Comparison of ENCODE assay signal across 2 cellular contexts in genomic region chr10:62916157-62916603, GRCh38.
A peak's percentile ranks its signal among the peaks of the same experiment; 100 is the strongest.
TF ChIP-seq lines count a peak whose summit lies in the region.

No MANE protein-coding gene starts in this region.

TF ChIP-seq in IMR-90, 13 proteins besides CTCF, POLR2A, EP300 and RAD21:
- TF ChIP-seq CEBPB (IDR thresholded peaks at IDR 0.05; ENCODE audit: low read depth, low read length) (peak; percentile 74), RFX5 (IDR thresholded peaks at IDR 0.05; ENCODE audit: low read depth, low read length) (no peak)

TF ChIP-seq in GM23338, 12 proteins besides CTCF, POLR2A, EP300 and RAD21:
- TF ChIP-seq NANOG (IDR thresholded peaks at IDR 0.05; ENCODE audit: borderline replicate concordance) = no peak
- no peak for TF ChIP-seq EZH2 (IDR thresholded peaks at IDR 0.05; ENCODE audit: low read depth, unreplicated experiment)
- TF ChIP-seq, protein P1, sequence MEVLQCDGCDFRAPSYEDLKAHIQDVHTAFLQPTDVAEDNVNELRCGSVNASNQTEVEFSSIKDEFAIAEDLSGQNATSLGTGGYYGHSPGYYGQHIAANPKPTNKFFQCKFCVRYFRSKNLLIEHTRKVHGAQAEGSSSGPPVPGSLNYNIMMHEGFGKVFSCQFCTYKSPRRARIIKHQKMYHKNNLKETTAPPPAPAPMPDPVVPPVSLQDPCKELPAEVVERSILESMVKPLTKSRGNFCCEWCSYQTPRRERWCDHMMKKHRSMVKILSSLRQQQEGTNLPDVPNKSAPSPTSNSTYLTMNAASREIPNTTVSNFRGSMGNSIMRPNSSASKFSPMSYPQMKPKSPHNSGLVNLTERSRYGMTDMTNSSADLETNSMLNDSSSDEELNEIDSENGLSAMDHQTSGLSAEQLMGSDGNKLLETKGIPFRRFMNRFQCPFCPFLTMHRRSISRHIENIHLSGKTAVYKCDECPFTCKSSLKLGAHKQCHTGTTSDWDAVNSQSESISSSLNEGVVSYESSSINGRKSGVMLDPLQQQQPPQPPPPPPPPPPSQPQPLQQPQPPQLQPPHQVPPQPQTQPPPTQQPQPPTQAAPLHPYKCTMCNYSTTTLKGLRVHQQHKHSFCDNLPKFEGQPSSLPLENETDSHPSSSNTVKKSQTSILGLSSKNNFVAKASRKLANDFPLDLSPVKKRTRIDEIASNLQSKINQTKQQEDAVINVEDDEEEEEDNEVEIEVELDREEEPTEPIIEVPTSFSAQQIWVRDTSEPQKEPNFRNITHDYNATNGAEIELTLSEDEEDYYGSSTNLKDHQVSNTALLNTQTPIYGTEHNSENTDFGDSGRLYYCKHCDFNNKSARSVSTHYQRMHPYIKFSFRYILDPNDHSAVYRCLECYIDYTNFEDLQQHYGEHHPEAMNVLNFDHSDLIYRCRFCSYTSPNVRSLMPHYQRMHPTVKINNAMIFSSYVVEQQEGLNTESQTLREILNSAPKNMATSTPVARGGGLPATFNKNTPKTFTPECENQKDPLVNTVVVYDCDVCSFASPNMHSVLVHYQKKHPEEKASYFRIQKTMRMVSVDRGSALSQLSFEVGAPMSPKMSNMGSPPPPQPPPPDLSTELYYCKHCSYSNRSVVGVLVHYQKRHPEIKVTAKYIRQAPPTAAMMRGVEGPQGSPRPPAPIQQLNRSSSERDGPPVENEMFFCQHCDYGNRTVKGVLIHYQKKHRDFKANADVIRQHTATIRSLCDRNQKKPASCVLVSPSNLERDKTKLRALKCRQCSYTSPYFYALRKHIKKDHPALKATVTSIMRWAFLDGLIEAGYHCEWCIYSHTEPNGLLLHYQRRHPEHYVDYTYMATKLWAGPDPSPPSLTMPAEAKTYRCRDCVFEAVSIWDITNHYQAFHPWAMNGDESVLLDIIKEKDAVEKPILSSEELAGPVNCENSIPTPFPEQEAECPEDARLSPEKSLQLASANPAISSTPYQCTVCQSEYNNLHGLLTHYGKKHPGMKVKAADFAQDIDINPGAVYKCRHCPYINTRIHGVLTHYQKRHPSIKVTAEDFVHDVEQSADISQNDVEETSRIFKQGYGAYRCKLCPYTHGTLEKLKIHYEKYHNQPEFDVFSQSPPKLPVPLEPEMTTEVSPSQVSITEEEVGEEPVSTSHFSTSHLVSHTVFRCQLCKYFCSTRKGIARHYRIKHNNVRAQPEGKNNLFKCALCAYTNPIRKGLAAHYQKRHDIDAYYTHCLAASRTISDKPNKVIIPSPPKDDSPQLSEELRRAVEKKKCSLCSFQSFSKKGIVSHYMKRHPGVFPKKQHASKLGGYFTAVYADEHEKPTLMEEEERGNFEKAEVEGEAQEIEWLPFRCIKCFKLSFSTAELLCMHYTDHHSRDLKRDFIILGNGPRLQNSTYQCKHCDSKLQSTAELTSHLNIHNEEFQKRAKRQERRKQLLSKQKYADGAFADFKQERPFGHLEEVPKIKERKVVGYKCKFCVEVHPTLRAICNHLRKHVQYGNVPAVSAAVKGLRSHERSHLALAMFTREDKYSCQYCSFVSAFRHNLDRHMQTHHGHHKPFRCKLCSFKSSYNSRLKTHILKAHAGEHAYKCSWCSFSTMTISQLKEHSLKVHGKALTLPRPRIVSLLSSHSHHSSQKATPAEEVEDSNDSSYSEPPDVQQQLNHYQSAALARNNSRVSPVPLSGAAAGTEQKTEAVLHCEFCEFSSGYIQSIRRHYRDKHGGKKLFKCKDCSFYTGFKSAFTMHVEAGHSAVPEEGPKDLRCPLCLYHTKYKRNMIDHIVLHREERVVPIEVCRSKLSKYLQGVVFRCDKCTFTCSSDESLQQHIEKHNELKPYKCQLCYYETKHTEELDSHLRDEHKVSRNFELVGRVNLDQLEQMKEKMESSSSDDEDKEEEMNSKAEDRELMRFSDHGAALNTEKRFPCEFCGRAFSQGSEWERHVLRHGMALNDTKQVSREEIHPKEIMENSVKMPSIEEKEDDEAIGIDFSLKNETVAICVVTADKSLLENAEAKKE (CRISPR knock-in tag; IDR thresholded peaks at IDR 0.05) = no peak
- TF ChIP-seq STAT1 (IDR thresholded peaks at IDR 0.05; ENCODE audit: unreplicated experiment) = no peak
- no peak for TF ChIP-seq ZNF331 (CRISPR knock-in tag; IDR thresholded peaks at IDR 0.05; ENCODE audit: low read depth)
- no peak for TF ChIP-seq JUNB (IDR thresholded peaks at IDR 0.05; ENCODE audit: unreplicated experiment)
- no peak for TF ChIP-seq ZNF114 (CRISPR knock-in tag; IDR thresholded peaks at IDR 0.05)
- no peak for TF ChIP-seq EZH2phosphoT487 (IDR thresholded peaks at IDR 0.05; ENCODE audit: unreplicated experiment)
- TF ChIP-seq, protein P2, sequence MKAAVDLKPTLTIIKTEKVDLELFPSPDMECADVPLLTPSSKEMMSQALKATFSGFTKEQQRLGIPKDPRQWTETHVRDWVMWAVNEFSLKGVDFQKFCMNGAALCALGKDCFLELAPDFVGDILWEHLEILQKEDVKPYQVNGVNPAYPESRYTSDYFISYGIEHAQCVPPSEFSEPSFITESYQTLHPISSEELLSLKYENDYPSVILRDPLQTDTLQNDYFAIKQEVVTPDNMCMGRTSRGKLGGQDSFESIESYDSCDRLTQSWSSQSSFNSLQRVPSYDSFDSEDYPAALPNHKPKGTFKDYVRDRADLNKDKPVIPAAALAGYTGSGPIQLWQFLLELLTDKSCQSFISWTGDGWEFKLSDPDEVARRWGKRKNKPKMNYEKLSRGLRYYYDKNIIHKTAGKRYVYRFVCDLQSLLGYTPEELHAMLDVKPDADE (IDR thresholded peaks at IDR 0.05) = no peak
